ENCODE assay signal across 1 cellular context in the genomic region with DNA sequence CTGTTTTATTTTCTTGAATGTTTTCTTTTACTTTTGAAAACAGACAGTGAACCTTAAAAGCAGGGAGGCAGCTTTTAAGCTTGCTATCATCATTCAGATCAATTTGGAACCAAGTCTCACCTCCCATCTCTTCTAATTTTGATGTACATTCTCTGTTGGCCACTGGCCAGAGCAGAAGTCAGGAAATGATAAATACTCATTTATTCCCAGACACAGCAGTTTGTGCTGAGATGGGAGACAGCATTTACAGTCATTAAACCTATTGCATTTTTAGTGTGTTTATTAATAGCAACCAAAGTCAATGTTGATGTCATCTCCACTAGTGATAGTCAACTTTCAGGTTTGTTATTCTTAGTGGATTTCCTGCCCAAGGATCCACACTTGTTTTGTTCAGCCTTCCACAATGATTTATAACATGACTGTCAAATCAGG.
TF ChIP-seq lines count a peak whose summit lies in the region.

No MANE protein-coding gene starts in this region.

TF ChIP-seq in A549, 52 proteins besides CTCF, POLR2A, EP300 and RAD21 (continued from another document):
- TF ChIP-seq, protein P1, sequence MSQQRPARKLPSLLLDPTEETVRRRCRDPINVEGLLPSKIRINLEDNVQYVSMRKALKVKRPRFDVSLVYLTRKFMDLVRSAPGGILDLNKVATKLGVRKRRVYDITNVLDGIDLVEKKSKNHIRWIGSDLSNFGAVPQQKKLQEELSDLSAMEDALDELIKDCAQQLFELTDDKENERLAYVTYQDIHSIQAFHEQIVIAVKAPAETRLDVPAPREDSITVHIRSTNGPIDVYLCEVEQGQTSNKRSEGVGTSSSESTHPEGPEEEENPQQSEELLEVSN (IDR thresholded peaks at IDR 0.05; ENCODE audit: borderline replicate concordance, low read depth), result no peak
- TF ChIP-seq PHF8 (IDR thresholded peaks at IDR 0.05; ENCODE audit: borderline replicate concordance, low read depth), result no peak
- no peak for TF ChIP-seq CHD4 (IDR thresholded peaks at IDR 0.05; ENCODE audit: borderline replicate concordance)
- no peak for TF ChIP-seq HOXB13 (CRISPR knock-in tag; IDR thresholded peaks at IDR 0.05; ENCODE audit: low read depth)
- TF ChIP-seq, protein P2, sequence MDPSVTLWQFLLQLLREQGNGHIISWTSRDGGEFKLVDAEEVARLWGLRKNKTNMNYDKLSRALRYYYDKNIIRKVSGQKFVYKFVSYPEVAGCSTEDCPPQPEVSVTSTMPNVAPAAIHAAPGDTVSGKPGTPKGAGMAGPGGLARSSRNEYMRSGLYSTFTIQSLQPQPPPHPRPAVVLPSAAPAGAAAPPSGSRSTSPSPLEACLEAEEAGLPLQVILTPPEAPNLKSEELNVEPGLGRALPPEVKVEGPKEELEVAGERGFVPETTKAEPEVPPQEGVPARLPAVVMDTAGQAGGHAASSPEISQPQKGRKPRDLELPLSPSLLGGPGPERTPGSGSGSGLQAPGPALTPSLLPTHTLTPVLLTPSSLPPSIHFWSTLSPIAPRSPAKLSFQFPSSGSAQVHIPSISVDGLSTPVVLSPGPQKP (IDR thresholded peaks at IDR 0.05; ENCODE audit: low read depth, low read length), result no peak
